ENCODE assay signal across 16 cellular contexts in genomic region chrX:66717926-66718325, GRCh38.
DNase-seq lines count a peak whose midpoint lies in the region; ATAC-seq, FAIRE-seq and TF ChIP-seq lines count a peak whose summit lies in the region.
"Had no signal": no experiment of that assay in that cellular context is flagged by ENCODE, and none has a peak within 500 bp of the region (broad histone marks: within the 10 kb centered on the region; RNA-seq: fewer than 3 reads in every experiment).

No MANE protein-coding gene starts in this region.

- DNase-seq in SK-N-SH = no peak
- peak; percentile 3 for DNase-seq in HS-5 (ENCODE audit: low read depth)
- DNase-seq in astrocyte (ENCODE audit: low read depth) = no peak
- peak; percentile 6 for DNase-seq in fibroblast of the aortic adventitia (ENCODE audit: low read depth)
- no peak for DNase-seq in DMS53 treated with DMSO at 0.1 percent for 48 hours (lab: John Stamatoyannopoulos, UW; ENCODE audit: unreplicated experiment)
- DNase-seq in NCI-H1105 treated with DMSO at 0.1 percent for 48 hours (lab: John Stamatoyannopoulos, UW) = no peak
- DNase-seq in tibial artery = no peak
- DNase-seq: CD8-positive, alpha-beta memory T cell; DMS 273 treated with DMSO at 0.1 percent for 48 hours; DMS79 treated with DMSO at 0.1 percent for 48 hours; H7; KBM-7 had no signal

- H3K9me3 Mint-ChIP-seq in astrocyte (ENCODE audit: unreplicated experiment) = peaks cover 4% of the 10 kb centered on the region

- H3K4me3 ChIP-seq in SK-N-SH (ENCODE audit: low read depth in 2 of 2, low read length in 1 of 2) (no peak overlapping the region), astrocyte (ENCODE audit: insufficient read depth, low read depth, low read length) (no peak overlapping the region), fibroblast of the aortic adventitia (ENCODE audit: low read depth, low read length) (no peak overlapping the region), tibial artery (no peak overlapping the region)
- H3K4me3 ChIP-seq: GM23338 had no signal

- no peak; the same call in 2 of the 3 replicates for ATAC-seq in SK-N-SH treated with all-trans-retinoic acid at 6 μM for 48 hours
- ATAC-seq: GM23338 had no signal

- H3K4me2 ChIP-seq in SK-N-SH (no peak overlapping the region), astrocyte (ENCODE audit: low read length) (no peak overlapping the region)
- H3K4me2 ChIP-seq: GM23338 had no signal

- intact Hi-C loops in tibial artery (cut with DNase I; ENCODE audit: low total_unique reads) = no loop called here

- no peaks in the 10 kb centered on the region for H3K9me2 ChIP-seq in SK-N-SH

- no peak for TF ChIP-seq RAD21 in SK-N-SH (IDR thresholded peaks at IDR 0.05; ENCODE audit: low read length)

- peaks cover 6% of the 10 kb centered on the region for H3F3A ChIP-seq in SK-N-SH (replicated peaks; ENCODE audit: insufficient read depth)

- H3K4me1 ChIP-seq in SK-N-SH (ENCODE audit: control insufficient read depth in 1 of 2, insufficient read depth in 2 of 2, low read depth in 1 of 2, low read length in 1 of 2) (no peaks in the 10 kb centered on the region), astrocyte (ENCODE audit: insufficient read depth, low read length) (no peaks in the 10 kb centered on the region), tibial artery (no peaks in the 10 kb centered on the region)

- H3K27ac ChIP-seq in SK-N-SH (ENCODE audit: low read depth in 2 of 2, low read length in 1 of 2) = no peak overlapping the region
- H3K27ac ChIP-seq in astrocyte (ENCODE audit: low read depth, low read length) = no peak overlapping the region
- no peak overlapping the region for H3K27ac ChIP-seq in tibial artery
- H3K27ac ChIP-seq: 22Rv1 had no signal

- POLR2A ChIA-PET in SK-N-SH (lab: Yijun Ruan, JAX) = no interaction called here

- under 1% methylated on average over 3 of the region's 3 CpGs for WGBS in SK-N-SH (ENCODE audit: low lambda C conversion rate)

- no peaks in the 10 kb centered on the region for H4K20me1 ChIP-seq in SK-N-SH (ENCODE audit: insufficient read depth)
- H4K20me1 ChIP-seq in astrocyte (ENCODE audit: insufficient read depth, low read length) = no peaks in the 10 kb centered on the region

- H3K36me3 ChIP-seq in SK-N-SH (replicated peaks in 1 of 2; ENCODE audit: control insufficient read depth in 1 of 2, insufficient read depth in 2 of 2, low read length in 1 of 2) (no peaks in the 10 kb centered on the region), astrocyte (ENCODE audit: insufficient read depth, low read length) (no peaks in the 10 kb centered on the region), tibial artery (no peaks in the 10 kb centered on the region)

- H2AFZ ChIP-seq in SK-N-SH (ENCODE audit: low read depth) = peak overlapping the region; percentile 43; the same call in 1 of the 2 replicates
- H2AFZ ChIP-seq in astrocyte (ENCODE audit: low read depth, low read length) = no peak overlapping the region
- H2AFZ ChIP-seq: GM23338 had no signal

- no peaks in the 10 kb centered on the region for H3K79me2 ChIP-seq in SK-N-SH (ENCODE audit: insufficient read depth)
- no peaks in the 10 kb centered on the region for H3K79me2 ChIP-seq in astrocyte (ENCODE audit: insufficient read depth, low read length)

- H3K4me1 Mint-ChIP-seq in astrocyte (ENCODE audit: low read depth, unreplicated experiment) = no peaks in the 10 kb centered on the region
- H3K4me1 Mint-ChIP-seq: CD14-positive monocyte; CD8-positive, alpha-beta memory T cell; GM23338 had no signal

- H3K27me3 ChIP-seq in SK-N-SH (ENCODE audit: insufficient read depth) (no peaks in the 10 kb centered on the region), astrocyte (ENCODE audit: insufficient read depth, low read length) (no peaks in the 10 kb centered on the region), tibial artery (no peaks in the 10 kb centered on the region)

- H3K9ac ChIP-seq in SK-N-SH = no peak overlapping the region
- no peak overlapping the region for H3K9ac ChIP-seq in astrocyte (ENCODE audit: low read length)

- peak in 1 of 2 experiments; percentile 29; a peak in 1 of 4 replicates for TF ChIP-seq EP300 in SK-N-SH (IDR thresholded peaks at IDR 0.05; ENCODE audit: borderline replicate concordance in 1 of 2, low read depth in 1 of 2, low read length in 1 of 2)

- H3K9me3 ChIP-seq in SK-N-SH (no peaks in the 10 kb centered on the region), astrocyte (ENCODE audit: insufficient read depth, low read depth, low read length) (no peaks in the 10 kb centered on the region), tibial artery (no peaks in the 10 kb centered on the region)

- CTCF ChIA-PET in SK-N-SH (lab: Yijun Ruan, JAX) = interaction anchor here (1.1 to 1.4 kb wide), 4 partner anchors 10 to 1189 kb away, joined by 3 to 5 read pairs (median 4); no protein-coding TSS in a partner anchor

- FAIRE-seq in astrocyte (lab: Jason Lieb, UNC) = peak; percentile 58

- no peaks in the 10 kb centered on the region for H3K36me3 Mint-ChIP-seq in astrocyte (ENCODE audit: low read depth, unreplicated experiment)
- H3K36me3 Mint-ChIP-seq: CD14-positive monocyte; CD8-positive, alpha-beta memory T cell had no signal

- TF ChIP-seq CTCF in SK-N-SH (IDR thresholded peaks at IDR 0.05) (no peak), astrocyte (IDR thresholded peaks at IDR 0.05; ENCODE audit: insufficient read depth, low read depth, low read length) (no peak), fibroblast of the aortic adventitia (IDR thresholded peaks at IDR 0.05; ENCODE audit: insufficient read depth, low read length) (no peak), tibial artery (IDR thresholded peaks at IDR 0.05) (no peak)

- H3K4me3 Mint-ChIP-seq in astrocyte (ENCODE audit: unreplicated experiment) = no peak overlapping the region
- H3K4me3 Mint-ChIP-seq: CD14-positive monocyte; CD8-positive, alpha-beta memory T cell; GM23338 had no signal

- H3K27ac Mint-ChIP-seq in astrocyte (ENCODE audit: unreplicated experiment) = no peak overlapping the region
- H3K27ac Mint-ChIP-seq: CD14-positive monocyte, GM23338 had no signal

- no peaks in the 10 kb centered on the region for H3K27me3 Mint-ChIP-seq in astrocyte (ENCODE audit: low read depth, unreplicated experiment)

TF ChIP-seq in SK-N-SH, 30 proteins besides CTCF, POLR2A, EP300 and RAD21:
- no peak for TF ChIP-seq MEF2A (IDR thresholded peaks at IDR 0.05; ENCODE audit: borderline replicate concordance, low read depth)
- no peak for TF ChIP-seq RCOR1 (IDR thresholded peaks at IDR 0.05; ENCODE audit: low read length)
- no peak for TF ChIP-seq TAF1 (IDR thresholded peaks at IDR 0.05; ENCODE audit: borderline replicate concordance, low read depth, low read length)
- no peak for TF ChIP-seq RXRA (IDR thresholded peaks at IDR 0.05; ENCODE audit: borderline replicate concordance, low read depth)
- TF ChIP-seq GATA2 (CRISPR knock-in tag; IDR thresholded peaks at IDR 0.05) = no peak
- no peak for TF ChIP-seq RFX5 (IDR thresholded peaks at IDR 0.05; ENCODE audit: low read length)
- peak; percentile 15; the same call in 1 of the 2 replicates for TF ChIP-seq FOSL2 (IDR thresholded peaks at IDR 0.05; ENCODE audit: borderline replicate concordance, low read depth)
- peak; percentile 22; the same call in 1 of the 2 replicates for TF ChIP-seq JUND (IDR thresholded peaks at IDR 0.05)
- peak; percentile 38; the same call in 1 of the 2 replicates for TF ChIP-seq TCF12 (IDR thresholded peaks at IDR 0.05)
- no peak for TF ChIP-seq POLR2AphosphoS5 (IDR thresholded peaks at IDR 0.05; ENCODE audit: low read depth, low read length)
- peak; percentile 39 for TF ChIP-seq PBX3 (IDR thresholded peaks at IDR 0.05)
- TF ChIP-seq SIN3A (IDR thresholded peaks at IDR 0.05; ENCODE audit: borderline replicate concordance, low read depth, low read length) = no peak

TF ChIP-seq in SK-N-SH treated with all-trans-retinoic acid at 6 μM for 48 hours, 23 proteins besides CTCF, POLR2A, EP300 and RAD21:
- TF ChIP-seq PATZ1 (CRISPR knock-in tag; IDR thresholded peaks at IDR 0.05; ENCODE audit: borderline replicate concordance) (no peak), GLIS3 (CRISPR knock-in tag; IDR thresholded peaks at IDR 0.05) (no peak), RARB (CRISPR knock-in tag; IDR thresholded peaks at IDR 0.05) (no peak), ISL1 (CRISPR knock-in tag; IDR thresholded peaks at IDR 0.05) (no peak), ZC3H10 (CRISPR knock-in tag; IDR thresholded peaks at IDR 0.05) (no peak), TOX (CRISPR knock-in tag; IDR thresholded peaks at IDR 0.05; ENCODE audit: borderline replicate concordance) (no peak), CSDC2 (CRISPR knock-in tag; IDR thresholded peaks at IDR 0.05) (no peak), ESRRG (CRISPR knock-in tag; IDR thresholded peaks at IDR 0.05) (no peak), CREB5 (CRISPR knock-in tag; IDR thresholded peaks at IDR 0.05; ENCODE audit: low read depth) (no peak)
TF ChIP-seq in SK-N-SH treated with all-trans-retinoic acid at 6 μM for 48 hours: peak in this region for 0.

Comparison
In these comparisons a context has a peak if more than half of its experiments do, and no peak if none do; other contexts are left out.
1. DNase-seq: peak in HS-5 (single experiment) and fibroblast of the aortic adventitia (single experiment); none in SK-N-SH (single experiment), astrocyte (single experiment), DMS53 treated with DMSO at 0.1 percent for 48 hours (single experiment), NCI-H1105 treated with DMSO at 0.1 percent for 48 hours (single experiment) and tibial artery (0 of 2).